29 cellular contexts compared by ENCODE assay signal in genomic region chr2:211877061-211877460, GRCh38.
A peak's percentile ranks its signal among the peaks of the same experiment; 100 is the strongest.
DNase-seq lines count a peak whose midpoint lies in the region; ATAC-seq, FAIRE-seq and TF ChIP-seq lines count a peak whose summit lies in the region.
"Had no signal": no experiment of that assay in that cellular context is flagged by ENCODE, and none has a peak within 500 bp of the region (broad histone marks: within the 10 kb centered on the region; RNA-seq: fewer than 3 reads in every experiment).

No MANE protein-coding gene starts in this region.

- H4K20me1 ChIP-seq in OCI-LY1 (ENCODE audit: insufficient read depth, low read length) (no peaks in the 10 kb centered on the region), osteoblast (ENCODE audit: insufficient read depth, low read length) (no peaks in the 10 kb centered on the region)
- H4K20me1 ChIP-seq: BLaER1 treated with 17β-estradiol and CSF1 and Interleukin-3, amounts not matched to agents 10 nM and 100 nM had no signal

- FAIRE-seq in GM12892 (lab: Jason Lieb, UNC), result peak; percentile 36
- FAIRE-seq: A204.1, D721Med, GM12878, H54, K562, RCC 7860 had no signal

- H3K4me3 ChIP-seq in OCI-LY1 (ENCODE audit: low read depth, low read length, poor library complexity, severe bottlenecking), result no peak overlapping the region
- no peak overlapping the region for H3K4me3 ChIP-seq in choroid plexus epithelial cell (ENCODE audit: low read depth, low read length)
- H3K4me3 ChIP-seq in osteoblast (ENCODE audit: insufficient read depth, low read length), result no peak overlapping the region
- H3K4me3 ChIP-seq in Peyer's patch, result no peak overlapping the region
- H3K4me3 ChIP-seq: BLaER1 treated with 17β-estradiol and CSF1 and Interleukin-3, amounts not matched to agents 10 nM and 100 nM; GM12878; K562; MG63; SK-N-MC had no signal

- no peak overlapping the region for H3K9ac ChIP-seq in OCI-LY1 (ENCODE audit: low read length)
- H3K9ac ChIP-seq: BLaER1 treated with 17β-estradiol and CSF1 and Interleukin-3, amounts not matched to agents 10 nM and 100 nM had no signal

- H3K36me3 ChIP-seq in OCI-LY1 (ENCODE audit: insufficient read depth, low read length), result no peaks in the 10 kb centered on the region
- H3K36me3 ChIP-seq in osteoblast (ENCODE audit: insufficient read depth, low read length), result no peaks in the 10 kb centered on the region
- H3K36me3 ChIP-seq in Peyer's patch, result no peaks in the 10 kb centered on the region
- H3K36me3 ChIP-seq: BLaER1 treated with 17β-estradiol and CSF1 and Interleukin-3, amounts not matched to agents 10 nM and 100 nM; MG63 had no signal

- TF ChIP-seq POLR2A in GM12892 (IDR thresholded peaks at IDR 0.05; ENCODE audit: low read depth, low read length), result no peak
- TF ChIP-seq POLR2A in Peyer's patch (IDR thresholded peaks at IDR 0.05), result no peak

- H3K9me3 ChIP-seq in OCI-LY1 (ENCODE audit: low read length), result no peaks in the 10 kb centered on the region
- no peaks in the 10 kb centered on the region for H3K9me3 ChIP-seq in osteoblast (ENCODE audit: low read depth, low read length)
- H3K9me3 ChIP-seq in Peyer's patch, result no peaks in the 10 kb centered on the region
- H3K9me3 ChIP-seq: BLaER1 treated with 17β-estradiol and CSF1 and Interleukin-3, amounts not matched to agents 10 nM and 100 nM; MG63 had no signal

- H3K9me2 ChIP-seq in OCI-LY1 (ENCODE audit: low read depth, low read length), result no peaks in the 10 kb centered on the region

- H3K27me3 ChIP-seq in OCI-LY1 (ENCODE audit: insufficient read depth, low read length), result no peaks in the 10 kb centered on the region
- no peaks in the 10 kb centered on the region for H3K27me3 ChIP-seq in osteoblast (ENCODE audit: insufficient read depth, low read length)
- H3K27me3 ChIP-seq in Peyer's patch, result no peaks in the 10 kb centered on the region
- H3K27me3 ChIP-seq: BLaER1 treated with 17β-estradiol and CSF1 and Interleukin-3, amounts not matched to agents 10 nM and 100 nM; MG63 had no signal

- peak overlapping the region; percentile 35; the same call in 1 of the 2 replicates for H3K4me2 ChIP-seq in OCI-LY1 (ENCODE audit: low read length)
- H3K4me2 ChIP-seq in osteoblast (ENCODE audit: insufficient read depth, low read length), result no peak overlapping the region
- H3K4me2 ChIP-seq: BLaER1 treated with 17β-estradiol and CSF1 and Interleukin-3, amounts not matched to agents 10 nM and 100 nM had no signal

- no peak for ATAC-seq in GM18511 (IDR thresholded peaks at IDR 0.05; ENCODE audit: unreplicated experiment)
- ATAC-seq: GM12878, K562 had no signal

- no peaks in the 10 kb centered on the region for H3F3A ChIP-seq in OCI-LY1 (ENCODE audit: insufficient read depth, low read length)

- H3K27ac ChIP-seq in OCI-LY1 (ENCODE audit: low read depth, low read length, poor library complexity, severe bottlenecking) (no peak overlapping the region), osteoblast (ENCODE audit: low read depth, low read length) (no peak overlapping the region), Peyer's patch (no peak overlapping the region)
- H3K27ac ChIP-seq: BLaER1 treated with 17β-estradiol and CSF1 and Interleukin-3, amounts not matched to agents 10 nM and 100 nM; SK-N-MC had no signal

- H2AFZ ChIP-seq in OCI-LY1 (ENCODE audit: low read length), result no peak overlapping the region
- H2AFZ ChIP-seq in osteoblast (ENCODE audit: low read length), result peak overlapping the region; percentile 42

- DNase-seq in GM12892 (ENCODE audit: insufficient read length), result no peak
- DNase-seq in choroid plexus epithelial cell (ENCODE audit: low read depth), result peak; percentile 32
- DNase-seq in osteoblast (ENCODE audit: insufficient read length, low spot score, missing footprints), result no peak
- DNase-seq in Peyer's patch, result no peak
- no peak for DNase-seq in activated T-cell treated with anti-CD3 and anti-CD28 coated beads, Interleukin-2, amount 50 U/mL, for 48 hours
- no peak for DNase-seq in NCI-H2107 treated with DMSO at 0.1 percent for 48 hours (lab: John Stamatoyannopoulos, UW; ENCODE audit: unreplicated experiment)
- DNase-seq: CD4-positive, alpha-beta T cell; DMS53; GDM1; Kasumi-1; MG63; NCI-H1105 treated with DMSO at 0.1 percent for 48 hours; NCI-H146; NCI-H1930; NCI-H2107; NCI-H446; NCI-H526; OCI-M1; SIG-M5 had no signal

- H3K79me2 ChIP-seq in OCI-LY1 (ENCODE audit: insufficient read depth, low read length) (no peaks in the 10 kb centered on the region), osteoblast (ENCODE audit: insufficient read depth, low read length) (no peaks in the 10 kb centered on the region)

- TF ChIP-seq CTCF in OCI-LY1 (IDR thresholded peaks at IDR 0.05; ENCODE audit: low read length) (no peak), choroid plexus epithelial cell (conservative IDR thresholded peaks at IDR 0.05; ENCODE audit: low read depth, low read length) (no peak), osteoblast (IDR thresholded peaks at IDR 0.05; ENCODE audit: extremely low read depth, low read depth, low read length) (no peak), Peyer's patch (IDR thresholded peaks at IDR 0.05) (no peak)

- H3K4me1 ChIP-seq in OCI-LY1 (ENCODE audit: insufficient read depth, low read length, severe bottlenecking) (peaks cover 32% of the 10 kb centered on the region), osteoblast (ENCODE audit: insufficient read depth, low read length) (peaks cover 3% of the 10 kb centered on the region), Peyer's patch (no peaks in the 10 kb centered on the region)
- H3K4me1 ChIP-seq: BLaER1 treated with 17β-estradiol and CSF1 and Interleukin-3, amounts not matched to agents 10 nM and 100 nM had no signal
